In genomic region chr7:103344453-103345149, GRCh38 we compare ENCODE assay signal across 8 cellular contexts. TPM values are rescaled to one million over a fixed set of nuclear protein-coding genes. Genes with fewer than 3 reads are reported as not detected.
DNase-seq lines count a peak whose midpoint lies in the region; ATAC-seq, FAIRE-seq and TF ChIP-seq lines count a peak whose summit lies in the region.

Gene DNAJC2 (minus strand): TSS chr7:103344767. CDS start chr7:103344622, 145 bp downstream.

- H3K9me3 ChIP-seq in colonic mucosa: no peaks in the 10 kb centered on the region

- POLR2A ChIA-PET in BJ (lab: Charles Lee): no interaction called here

- peak within 1 kb of the TSS; percentile 83 for H3K27ac ChIP-seq in colonic mucosa

- FAIRE-seq in GM19239 (lab: Jason Lieb, UNC): peak; percentile 79

- ATAC-seq in HG03457 (IDR thresholded peaks at IDR 0.05; ENCODE audit: unreplicated experiment) (peak; percentile 70), left colon (peak; percentile 92)

- H3K27me3 ChIP-seq in BJ (ENCODE audit: control insufficient read depth, insufficient read depth, low read length): no peaks in the 10 kb centered on the region
- no peaks in the 10 kb centered on the region for H3K27me3 ChIP-seq in colonic mucosa

- H3K36me3 ChIP-seq in BJ (ENCODE audit: control insufficient read depth, insufficient read depth, low read length): peaks cover 3% of the 10 kb centered on the region
- no peaks in the 10 kb centered on the region for H3K36me3 ChIP-seq in colonic mucosa

- peaks cover 7% of the 10 kb centered on the region for H3K4me1 ChIP-seq in colonic mucosa

- intact Hi-C loops in colonic mucosa (cut with DNase I) (no loop called here), left colon (cut with DNase I, micrococcal nuclease) (no loop called here)

- peak within 1 kb of the TSS; percentile 95 to 98 for H3K9ac ChIP-seq in colonic mucosa (ENCODE audit: low read depth in 2 of 2, low read length in 2 of 2)

- peak; percentile 25 for DNase-seq in BJ (ENCODE audit: low read depth)
- DNase-seq in GM19239 (ENCODE audit: insufficient read length, low spot score): peak; percentile 80
- DNase-seq in NCI-H524 (lab: John Stamatoyannopoulos, UW): peak; percentile 82 to 90
- peak; percentile 91 for DNase-seq in activated CD4-positive, alpha-beta T cell treated with anti-CD3 and anti-CD28 coated beads for 48 hours
- DNase-seq in colonic mucosa: peak; percentile 90
- peak; percentile 88 for DNase-seq in left colon
- DNase-seq in stimulated activated CD4-positive, alpha-beta T cell treated with anti-CD3 and anti-CD28 coated beads, Interleukin-1b, Interleukin-23, amount 100 ng/mL, for 4 hours (ENCODE audit: low read depth in 2 of 2): peak; percentile 72 to 75

- H3K4me3 ChIP-seq in BJ (ENCODE audit: low read depth, low read length) (peak within 1 kb of the TSS; percentile 86), colonic mucosa (peak within 1 kb of the TSS; percentile 99)

- TF ChIP-seq CTCF in BJ (IDR thresholded peaks at IDR 0.05; ENCODE audit: insufficient read depth, low read depth, low read length): no peak
- TF ChIP-seq CTCF in colonic mucosa (IDR thresholded peaks at IDR 0.05): no peak

- CTCF ChIA-PET in BJ (lab: Yijun Ruan, JAX): interaction anchor here (1.0 to 1.4 kb wide), 2 partner anchors 9 to 62 kb away, joined by 3 to 4 read pairs; no protein-coding TSS in a partner anchor

RNA-seq across cellular contexts. Expression of gene DNAJC2, which starts in this region (rescaled TPM):
- 9.1 and 12.2 TPM in 2 replicates for polyA plus RNA-seq in BJ (2011; rRNA removed)
- 0.76 and 2.7 TPM in 2 replicates for polyA minus RNA-seq in BJ (2011; rRNA and poly(A)+ RNA removed)
- total RNA-seq in colonic mucosa: 10 to 100 TPM; 21.7 to 25.1 TPM
- 10 to 100 TPM; 19.4 to 19.5 TPM for total RNA-seq in left colon

Comparison
In these comparisons a context has a peak if more than half of its experiments do, and no peak if none do; other contexts are left out.
1. Peak in every context shown above with its lines: DNase-seq, ATAC-seq, H3K4me3 ChIP-seq and H3K27ac ChIP-seq.
2. DNase-seq: peak in every context shown above with its lines; median percentile 91 in activated CD4-positive, alpha-beta T cell treated with anti-CD3 and anti-CD28 coated beads for 48 hours; 90 in colonic mucosa; 88 in left colon; 86 in NCI-H524; 80 in GM19239; 74 in stimulated activated CD4-positive, alpha-beta T cell treated with anti-CD3 and anti-CD28 coated beads, Interleukin-1b, Interleukin-23, amount 100 ng/mL, for 4 hours; 25 in BJ.